Comparison of ENCODE assay signal across 26 cellular contexts in genomic region chr2:71673402-71673795, GRCh38.
"Had no signal": no experiment of that assay in that cellular context is flagged by ENCODE, and none has a peak within 500 bp of the region (broad histone marks: within the 10 kb centered on the region; RNA-seq: fewer than 3 reads in every experiment).

No MANE protein-coding gene starts in this region.

- H3K9me3 Mint-ChIP-seq: activated CD4-positive, alpha-beta memory T cell treated with anti-CD3 and anti-CD28 coated beads for 36 hours; activated CD4-positive, alpha-beta T cell treated with anti-CD3 and anti-CD28 coated beads, Interleukin-2, amount 10 ng/mL, durations not matched to agents 7 days and 5 days; activated naive CD4-positive, alpha-beta T cell treated with anti-CD3 and anti-CD28 coated beads, Interleukin-2, amount 50 U/mL, for 72 hours; activated naive CD8-positive, alpha-beta T cell treated with anti-CD3 and anti-CD28 coated beads, Interleukin-2, amount 50 U/mL, for 24 hours; activated T-cell treated with anti-CD3 and anti-CD28 coated beads, Interleukin-2, amount 50 U/mL, for 72 hours; activated T-helper 2 cell treated with anti-CD3 and anti-CD28 coated beads, Interferon-gamma antibody, Interleukin-2, Interleukin-4, amounts not matched to agents 10 μg/mL and 5 μg/mL and 100 μg/mL, durations not matched to agents 14 hours and 24 hours and 36 hours; brain; WTC11 had no signal

- H3K36me3 Mint-ChIP-seq: activated CD4-positive, alpha-beta memory T cell treated with anti-CD3 and anti-CD28 coated beads for 36 hours; activated naive CD4-positive, alpha-beta T cell treated with anti-CD3 and anti-CD28 coated beads, Interleukin-2, amount 50 U/mL, for 72 hours; brain had no signal

- ATAC-seq: activated naive CD4-positive, alpha-beta T cell treated with anti-CD3 and anti-CD28 coated beads, Interleukin-2, amount 50 U/mL, for 72 hours; activated naive CD8-positive, alpha-beta T cell treated with anti-CD3 and anti-CD28 coated beads, Interleukin-2, amount 50 U/mL, for 24 hours; activated T-cell treated with anti-CD3 and anti-CD28 coated beads, Interleukin-2, amount 50 U/mL, for 72 hours; T-helper 17 cell; WTC11 had no signal

- H3K4me3 Mint-ChIP-seq: activated CD4-positive, alpha-beta memory T cell treated with anti-CD3 and anti-CD28 coated beads for 36 hours; activated CD4-positive, alpha-beta T cell treated with anti-CD3 and anti-CD28 coated beads, Interleukin-2, amount 10 ng/mL, durations not matched to agents 7 days and 5 days; activated naive CD8-positive, alpha-beta T cell treated with anti-CD3 and anti-CD28 coated beads, Interleukin-2, amount 50 U/mL, for 24 hours; activated T-cell treated with anti-CD3 and anti-CD28 coated beads, Interleukin-2, amount 50 U/mL, for 72 hours; brain; T-helper 17 cell; WTC11 had no signal

- H3K27me3 ChIP-seq: Peyer's patch, SJSA1 had no signal

- DNase-seq: activated CD4-positive, alpha-beta memory T cell treated with anti-CD3 and anti-CD28 coated beads for 36 hours; activated CD4-positive, alpha-beta T cell treated with anti-CD3 and anti-CD28 coated beads for 1 hour; activated CD4-positive, alpha-beta T cell treated with anti-CD3 and anti-CD28 coated beads, Interleukin-2, amount 10 ng/mL, durations not matched to agents 7 days and 5 days; activated naive CD4-positive, alpha-beta T cell; activated naive CD8-positive, alpha-beta T cell treated with anti-CD3 and anti-CD28 coated beads, Interleukin-2, amount 50 U/mL, for 24 hours; activated T-cell treated with anti-CD3 and anti-CD28 coated beads, Interleukin-2, amount 50 U/mL, for 72 hours; amniotic stem cell; NCI-H1092; NCI-H1417 treated with DMSO at 0.1 percent for 48 hours; NCI-H1694; NCI-H2029 treated with DMSO at 0.1 percent for 48 hours; NCI-H510A treated with DMSO at 0.1 percent for 48 hours; NCI-H69; NK-92 treated with Interleukin-12 subunit alpha and Interleukin-12 subunit beta, amount 100 ng/mL, for 24 hours; OCI-M1; SHP77; T-helper 17 cell; T-helper 9 cell had no signal

- H3K4me3 ChIP-seq: Peyer's patch, SJSA1 had no signal

- H3K27ac ChIP-seq: KMS-11, Peyer's patch, RWPE1, SJSA1 had no signal

- H3K9me3 ChIP-seq: Peyer's patch, SJSA1 had no signal

- H3K4me1 Mint-ChIP-seq: activated CD4-positive, alpha-beta T cell treated with anti-CD3 and anti-CD28 coated beads, Interleukin-2, amount 10 ng/mL, durations not matched to agents 7 days and 5 days; activated naive CD8-positive, alpha-beta T cell treated with anti-CD3 and anti-CD28 coated beads, Interleukin-2, amount 50 U/mL, for 24 hours; brain; WTC11 had no signal

- H3K27ac Mint-ChIP-seq: activated CD4-positive, alpha-beta memory T cell treated with anti-CD3 and anti-CD28 coated beads for 36 hours; activated CD4-positive, alpha-beta T cell treated with anti-CD3 and anti-CD28 coated beads, Interleukin-2, amount 10 ng/mL, durations not matched to agents 7 days and 5 days; activated naive CD4-positive, alpha-beta T cell treated with anti-CD3 and anti-CD28 coated beads, Interleukin-2, amount 50 U/mL, for 72 hours; activated naive CD8-positive, alpha-beta T cell treated with anti-CD3 and anti-CD28 coated beads, Interleukin-2, amount 50 U/mL, for 24 hours; activated T-cell treated with anti-CD3 and anti-CD28 coated beads, Interleukin-2, amount 50 U/mL, for 72 hours; activated T-helper 2 cell treated with anti-CD3 and anti-CD28 coated beads, Interferon-gamma antibody, Interleukin-2, Interleukin-4, amounts not matched to agents 10 μg/mL and 5 μg/mL and 100 μg/mL, durations not matched to agents 14 hours and 24 hours and 36 hours; brain; T-helper 17 cell; WTC11 had no signal

- H3K4me1 ChIP-seq: Peyer's patch had no signal
